In the genomic region with DNA sequence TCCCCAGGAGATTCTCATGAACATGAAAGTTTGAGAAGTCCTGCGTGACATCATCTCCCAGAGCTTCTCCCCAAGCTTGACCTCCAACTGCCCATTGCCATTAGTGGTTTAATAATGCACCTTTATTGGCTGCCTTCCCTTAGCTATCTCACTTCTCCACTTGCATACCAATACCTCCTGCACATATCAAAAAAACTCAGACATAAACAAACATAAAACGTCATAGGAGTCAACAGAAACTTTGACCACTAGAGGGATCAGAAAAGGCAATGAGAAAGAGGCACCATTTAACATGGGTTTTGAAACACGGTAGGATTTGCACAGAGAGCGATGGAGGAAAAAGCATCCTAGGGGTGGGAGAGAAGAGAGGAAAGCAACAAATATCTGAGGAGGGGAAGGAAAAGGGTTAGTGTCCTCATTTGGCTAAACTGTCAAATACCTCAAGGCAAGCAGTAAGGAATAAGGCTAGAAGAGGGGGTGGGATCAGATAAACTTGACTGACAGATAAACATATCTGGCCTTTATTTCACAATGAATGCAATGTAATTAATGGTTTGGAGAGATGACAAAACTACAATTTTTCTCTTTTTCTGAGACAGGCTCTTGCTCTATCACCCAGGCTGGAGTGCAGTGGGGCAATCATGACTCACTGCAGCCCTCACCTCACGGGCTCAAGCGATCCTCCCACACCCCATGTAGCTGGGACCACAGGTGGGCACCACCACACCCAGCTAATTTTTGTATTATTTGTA, we compare ENCODE assay signal across 9 cellular contexts. TPM values are rescaled to one million over a fixed set of nuclear protein-coding genes. Genes with fewer than 3 reads are reported as not detected.
DNase-seq lines count a peak whose midpoint lies in the region; TF ChIP-seq lines count a peak whose summit lies in the region.
"Had no signal": no experiment of that assay in that cellular context is flagged by ENCODE, and none has a peak within 500 bp of the region (broad histone marks: within the 10 kb centered on the region; RNA-seq: fewer than 3 reads in every experiment).

No MANE protein-coding gene starts in this region.

- TF ChIP-seq CTCF in mesothelial cell of epicardium (IDR thresholded peaks at IDR 0.05; ENCODE audit: unreplicated experiment) = peak; percentile 37
- TF ChIP-seq CTCF in uterus (IDR thresholded peaks at IDR 0.05) = no peak

- peak; percentile 84 for DNase-seq in Caki2 (ENCODE audit: low read depth)
- DNase-seq in Kasumi-1 (lab: John Stamatoyannopoulos, UW) = peak; percentile 12 to 19
- DNase-seq in amniotic epithelial cell (ENCODE audit: low read depth) = peak; percentile 77
- DNase-seq in mesothelial cell of epicardium (ENCODE audit: low spot score in 2 of 2, unreplicated experiment in 2 of 2) = no peak
- no peak for DNase-seq in uterus
- no peak for DNase-seq in COLO668 (lab: John Stamatoyannopoulos, UW; ENCODE audit: unreplicated experiment)
- DNase-seq in GOT3 (lab: John Stamatoyannopoulos, UW) = no peak
- no peak for DNase-seq in SKM-1 treated with dmso at 0.1 percent for 144 hours (lab: John Stamatoyannopoulos, UW; ENCODE audit: unreplicated experiment)

- no peak for TF ChIP-seq POLR2A in uterus (IDR thresholded peaks at IDR 0.05)

- H3K27ac ChIP-seq in uterus = no peak overlapping the region
- H3K27ac ChIP-seq: SJSA1 had no signal

- no peak overlapping the region for H3K4me3 ChIP-seq in uterus
- H3K4me3 ChIP-seq: SJSA1 had no signal

- H3K4me3 Mint-ChIP-seq in mesothelial cell of epicardium = no peak overlapping the region

- intact Hi-C loops in uterus (cut with DNase I; ENCODE audit: low total_unique reads) = no loop called here

- no peaks in the 10 kb centered on the region for H3K9me3 Mint-ChIP-seq in mesothelial cell of epicardium

- H3K27ac Mint-ChIP-seq in mesothelial cell of epicardium = no peak overlapping the region

- no peaks in the 10 kb centered on the region for H3K36me3 Mint-ChIP-seq in mesothelial cell of epicardium

- no peaks in the 10 kb centered on the region for H3K27me3 ChIP-seq in uterus
- H3K27me3 ChIP-seq: SJSA1 had no signal

- peaks cover 15% of the 10 kb centered on the region for H3K4me1 Mint-ChIP-seq in mesothelial cell of epicardium

- peaks cover 8 to 9% of the 10 kb centered on the region in 2 donors for H3K4me1 ChIP-seq in uterus

- in situ Hi-C loops in Caki2 (cut with HindIII; ENCODE audit: low pct_unique_long_range_greater_than_20kb, low sequenced_read_pairs) = no loop called here

- no peaks in the 10 kb centered on the region for H3K36me3 ChIP-seq in uterus

- no peaks in the 10 kb centered on the region for H3K27me3 Mint-ChIP-seq in mesothelial cell of epicardium (ENCODE audit: low read depth)

- H3K9me3 ChIP-seq in uterus = no peaks in the 10 kb centered on the region
- H3K9me3 ChIP-seq: SJSA1 had no signal

RNA-seq across cellular contexts. Expression of a gene that starts 27.0 kb away (rescaled TPM):
- total RNA-seq in Caki2 (2014; rRNA removed; shearing (Covaris generic); ENCODE audit: low replicate concordance) = 12.4 and 37.2 TPM in 2 replicates
- total RNA-seq in mesothelial cell of epicardium = 44.4 to 47.0 TPM (median 46.9 TPM) in 3 replicates
- total RNA-seq in uterus = 10 to 100 TPM; 35.4 to 95.7 (median 52.3) TPM

Comparison
In these comparisons a context has a peak if more than half of its experiments do, and no peak if none do; other contexts are left out.
1. DNase-seq: peak in Caki2 (single experiment), Kasumi-1 (2 of 2) and amniotic epithelial cell (single experiment); none in mesothelial cell of epicardium (0 of 2), uterus (0 of 2), COLO668 (single experiment), GOT3 (single experiment) and SKM-1 treated with dmso at 0.1 percent for 144 hours (single experiment).